In genomic region chr2:17518212-17519154, GRCh38 we compare ENCODE assay signal across 1 cellular context.
A peak's percentile ranks its signal among the peaks of the same experiment; 100 is the strongest.
TF ChIP-seq lines count a peak whose summit lies in the region.

Gene RAD51AP2 (minus strand): TSS chr2:17518440. CDS start chr2:17518415, 25 bp downstream.

TF ChIP-seq in K562, 482 proteins besides CTCF, POLR2A, EP300 and RAD21 (continued from another document):
- TF ChIP-seq AFF4 (CRISPR knock-in tag; IDR thresholded peaks at IDR 0.05) = no peak
- no peak for TF ChIP-seq NR4A1 (CRISPR knock-in tag; IDR thresholded peaks at IDR 0.05)
- no peak for TF ChIP-seq NR4A1 (tag; IDR thresholded peaks at IDR 0.05)
- TF ChIP-seq PKNOX1 (IDR thresholded peaks at IDR 0.05) = peak; percentile 84
- no peak for TF ChIP-seq KDM2B (CRISPR knock-in tag; IDR thresholded peaks at IDR 0.05)
- TF ChIP-seq ZNF41 (CRISPR knock-in tag; conservative IDR thresholded peaks at IDR 0.05) = no peak
- peak; percentile 50 for TF ChIP-seq MYC (IDR thresholded peaks at IDR 0.05; ENCODE audit: low read depth, low read length)
- TF ChIP-seq MYC (CRISPR knock-in tag; IDR thresholded peaks at IDR 0.05; ENCODE audit: borderline replicate concordance, low read depth) = no peak
- peak; percentile 84 for TF ChIP-seq POLR2G (IDR thresholded peaks at IDR 0.05; ENCODE audit: low read depth, low read length)
- TF ChIP-seq TAF1 (IDR thresholded peaks at IDR 0.05; ENCODE audit: control insufficient read depth, extremely low read depth, insufficient read depth, low read length, severe bottlenecking) = peak; percentile 78
- peak; percentile 97 for TF ChIP-seq HMGN3 (IDR thresholded peaks at IDR 0.05; ENCODE audit: borderline replicate concordance, extremely low read depth, insufficient read length, low read depth, low read length)
- TF ChIP-seq LEF1 (IDR thresholded peaks at IDR 0.05) = 0 out of 2 replicates have a peak, but pooled peaks have one; percentile 37
- TF ChIP-seq TRIM24 (IDR thresholded peaks at IDR 0.05) = no peak
